Comparison of ENCODE assay signal across 8 cellular contexts in the genomic region with DNA sequence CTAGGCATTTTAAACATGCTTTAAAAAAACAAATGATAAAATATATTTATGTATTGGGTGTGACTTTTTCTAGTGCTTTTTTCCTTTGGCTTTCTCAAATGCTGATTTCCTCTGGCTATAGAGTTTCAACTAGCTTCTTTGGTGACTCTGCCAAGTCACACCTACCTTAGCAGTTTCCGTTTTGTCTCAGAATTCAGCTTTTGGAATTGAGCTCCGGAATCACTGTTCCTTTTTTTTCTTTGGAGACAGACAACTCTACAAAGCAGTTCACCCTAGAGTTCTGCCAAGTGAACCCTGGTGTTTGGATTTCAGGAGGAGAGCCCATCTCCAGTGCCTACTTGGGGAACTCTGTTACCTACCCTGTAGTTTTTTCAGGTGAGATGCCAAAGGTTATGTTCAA.
A peak's percentile ranks its signal among the peaks of the same experiment; 100 is the strongest.
DNase-seq lines count a peak whose midpoint lies in the region; ATAC-seq, FAIRE-seq and TF ChIP-seq lines count a peak whose summit lies in the region.
"Had no signal": no experiment of that assay in that cellular context is flagged by ENCODE, and none has a peak within 500 bp of the region (broad histone marks: within the 10 kb centered on the region; RNA-seq: fewer than 3 reads in every experiment).

No MANE protein-coding gene starts in this region.

- no peaks in the 10 kb centered on the region for H3K9me3 Mint-ChIP-seq in neural crest cell

- peak overlapping the region; percentile 34 for H3K4me3 ChIP-seq in SJCRH30

- H3K36me3 ChIP-seq in SJCRH30: no peaks in the 10 kb centered on the region

- DNase-seq in GM19239 (ENCODE audit: insufficient read length, low spot score) (peak; percentile 6), SJCRH30 (peak in 1 of 2 experiments; percentile 72), neural crest cell (ENCODE audit: low read depth, low spot score) (no peak), erythroblast (lab: John Stamatoyannopoulos, UW) (no peak), hippocampal formation (lab: John Stamatoyannopoulos, UW) (no peak), RKO (ENCODE audit: low spot score) (no peak)
- DNase-seq: left cardiac atrium had no signal

- peak; percentile 33 for ATAC-seq in HG02642 (IDR thresholded peaks at IDR 0.05; ENCODE audit: poor library complexity, unreplicated experiment)

- H3K9me3 ChIP-seq in SJCRH30 (replicated peaks): no peaks in the 10 kb centered on the region

- peak; percentile 75 for FAIRE-seq in GM19239 (lab: Jason Lieb, UNC)

- no peaks in the 10 kb centered on the region for H3K36me3 Mint-ChIP-seq in neural crest cell (ENCODE audit: low read depth)

- no peak for TF ChIP-seq CTCF in neural crest cell (conservative IDR thresholded peaks at IDR 0.05)

- H3K27ac ChIP-seq in SJCRH30: peak overlapping the region; percentile 80

- H3K27ac Mint-ChIP-seq in neural crest cell (ENCODE audit: unreplicated experiment): peak overlapping the region; percentile 73

- no peaks in the 10 kb centered on the region for H3K27me3 Mint-ChIP-seq in neural crest cell (ENCODE audit: low read depth)

- H3K4me3 Mint-ChIP-seq in neural crest cell: no peak overlapping the region

- no peaks in the 10 kb centered on the region for H3K27me3 ChIP-seq in SJCRH30

- peaks cover 33% of the 10 kb centered on the region for H3K4me1 ChIP-seq in SJCRH30

- no peak for TF ChIP-seq POLR2A in erythroblast (IDR thresholded peaks at IDR 0.05; ENCODE audit: low read length)

- H3K4me1 Mint-ChIP-seq in neural crest cell: peaks cover 28% of the 10 kb centered on the region
